In genomic region chr11:17077520-17078401, GRCh38 we compare ENCODE assay signal across 1 cellular context.
TF ChIP-seq lines count a peak whose summit lies in the region.

TSS of gene RPS13 (minus strand) at chr11:17077667. CDS start at chr11:17077641, 26 bp downstream.

TF ChIP-seq in SK-N-SH, 30 proteins besides CTCF, POLR2A, EP300 and RAD21 (continued from another document):
- peak; percentile 89 for TF ChIP-seq YY1 (IDR thresholded peaks at IDR 0.05; ENCODE audit: low read depth)
- TF ChIP-seq, protein P1, sequence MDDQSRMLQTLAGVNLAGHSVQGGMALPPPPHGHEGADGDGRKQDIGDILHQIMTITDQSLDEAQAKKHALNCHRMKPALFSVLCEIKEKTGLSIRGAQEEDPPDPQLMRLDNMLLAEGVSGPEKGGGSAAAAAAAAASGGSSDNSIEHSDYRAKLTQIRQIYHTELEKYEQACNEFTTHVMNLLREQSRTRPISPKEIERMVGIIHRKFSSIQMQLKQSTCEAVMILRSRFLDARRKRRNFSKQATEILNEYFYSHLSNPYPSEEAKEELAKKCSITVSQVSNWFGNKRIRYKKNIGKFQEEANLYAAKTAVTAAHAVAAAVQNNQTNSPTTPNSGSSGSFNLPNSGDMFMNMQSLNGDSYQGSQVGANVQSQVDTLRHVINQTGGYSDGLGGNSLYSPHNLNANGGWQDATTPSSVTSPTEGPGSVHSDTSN (IDR thresholded peaks at IDR 0.05): 0 out of 2 replicates have a peak, but pooled peaks have one; percentile 15
- peak; percentile 45; the same call in 1 of the 2 replicates for TF ChIP-seq GATA2 (CRISPR knock-in tag; IDR thresholded peaks at IDR 0.05)
- TF ChIP-seq GABPA (IDR thresholded peaks at IDR 0.05; ENCODE audit: low read depth): peak; percentile 92
- TF ChIP-seq, protein P2, sequence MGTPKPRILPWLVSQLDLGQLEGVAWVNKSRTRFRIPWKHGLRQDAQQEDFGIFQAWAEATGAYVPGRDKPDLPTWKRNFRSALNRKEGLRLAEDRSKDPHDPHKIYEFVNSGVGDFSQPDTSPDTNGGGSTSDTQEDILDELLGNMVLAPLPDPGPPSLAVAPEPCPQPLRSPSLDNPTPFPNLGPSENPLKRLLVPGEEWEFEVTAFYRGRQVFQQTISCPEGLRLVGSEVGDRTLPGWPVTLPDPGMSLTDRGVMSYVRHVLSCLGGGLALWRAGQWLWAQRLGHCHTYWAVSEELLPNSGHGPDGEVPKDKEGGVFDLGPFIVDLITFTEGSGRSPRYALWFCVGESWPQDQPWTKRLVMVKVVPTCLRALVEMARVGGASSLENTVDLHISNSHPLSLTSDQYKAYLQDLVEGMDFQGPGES (IDR thresholded peaks at IDR 0.05; ENCODE audit: low read depth, low read length): no peak
- TF ChIP-seq RXRA (IDR thresholded peaks at IDR 0.05; ENCODE audit: borderline replicate concordance, low read depth): no peak
